ENCODE assay signal across 1 cellular context in genomic region chr13:33471182-33471581, GRCh38.
TF ChIP-seq lines count a peak whose summit lies in the region.

No MANE protein-coding gene starts in this region.

TF ChIP-seq in GM23338, 12 proteins besides CTCF, POLR2A, EP300 and RAD21:
- TF ChIP-seq REST (IDR thresholded peaks at IDR 0.05; ENCODE audit: unreplicated experiment) (no peak), ZNF331 (CRISPR knock-in tag; IDR thresholded peaks at IDR 0.05; ENCODE audit: low read depth) (no peak), STAT1 (IDR thresholded peaks at IDR 0.05; ENCODE audit: unreplicated experiment) (no peak), ZNF114 (CRISPR knock-in tag; IDR thresholded peaks at IDR 0.05) (no peak), JUNB (IDR thresholded peaks at IDR 0.05; ENCODE audit: unreplicated experiment) (no peak), NANOG (IDR thresholded peaks at IDR 0.05; ENCODE audit: borderline replicate concordance) (no peak), POLR2AphosphoS5 (IDR thresholded peaks at IDR 0.05; ENCODE audit: low read depth) (no peak), EZH2phosphoT487 (IDR thresholded peaks at IDR 0.05; ENCODE audit: unreplicated experiment) (no peak)
